In genomic region chr16:46898006-46898405, GRCh38 we compare ENCODE assay signal across 18 cellular contexts. TPM values are rescaled to one million over a fixed set of nuclear protein-coding genes. Genes with fewer than 3 reads are reported as not detected.
DNase-seq lines count a peak whose midpoint lies in the region; ATAC-seq and TF ChIP-seq lines count a peak whose summit lies in the region.
"Had no signal": no experiment of that assay in that cellular context is flagged by ENCODE, and none has a peak within 500 bp of the region (broad histone marks: within the 10 kb centered on the region; RNA-seq: fewer than 3 reads in every experiment).

No MANE protein-coding gene starts in this region.

- no peak overlapping the region for H3K23ac ChIP-seq in H9 (ENCODE audit: insufficient read length, low read depth, low read length)

- H3K27me3 ChIP-seq in H9 (ENCODE audit: insufficient read depth, low read length) (no peaks in the 10 kb centered on the region), esophagus squamous epithelium (no peaks in the 10 kb centered on the region), skeletal muscle tissue (ENCODE audit: control insufficient read depth in 3 of 3, insufficient read depth in 3 of 3, low read length in 3 of 3) (no peaks in the 10 kb centered on the region)

- H3K36me3 Mint-ChIP-seq in CD14-positive monocyte (peaks cover 5 to 25% of the 10 kb centered on the region in 2 donors), H9 (ENCODE audit: insufficient read depth in 1 of 3, low read depth in 3 of 3) (peaks cover 27 to 66% (median 58%) of the 10 kb centered on the region in 3 experiments; a peak in 6 of 7 replicates)
- peaks cover 1 to 8% of the 10 kb centered on the region in 2 donors for H3K36me3 Mint-ChIP-seq in stimulated activated naive B cell treated with anti-CD40 and anti-IgM and Interleukin-4, amounts not matched to agents 10 μg/mL and 1 μg/mL and 100 μg/mL, for 72 hours
- peaks cover 13% of the 10 kb centered on the region for H3K36me3 Mint-ChIP-seq in activated T-cell treated with anti-CD3 and anti-CD28 coated beads, Interleukin-2, amount 50 U/mL, for 24 hours (ENCODE audit: low read depth)

- no peak for TF ChIP-seq POLR2A in esophagus squamous epithelium (IDR thresholded peaks at IDR 0.05)

- H2BK5ac ChIP-seq in H9 (ENCODE audit: insufficient read length, low read length) = no peak overlapping the region

- H3K9ac ChIP-seq in H9 (ENCODE audit: extremely low read depth, insufficient read length, low read length) = no peak overlapping the region
- peak overlapping the region; percentile 51 to 80 (median 60) for H3K9ac ChIP-seq in skeletal muscle tissue (ENCODE audit: low read depth in 1 of 3, low read length in 3 of 3)

- H3K4me3 Mint-ChIP-seq in CD14-positive monocyte (no peak overlapping the region), H9 (no peak overlapping the region)
- no peak overlapping the region for H3K4me3 Mint-ChIP-seq in stimulated activated naive B cell treated with anti-CD40 and anti-IgM and Interleukin-4, amounts not matched to agents 10 μg/mL and 1 μg/mL and 100 μg/mL, for 72 hours
- H3K4me3 Mint-ChIP-seq in activated T-cell treated with anti-CD3 and anti-CD28 coated beads, Interleukin-2, amount 50 U/mL, for 24 hours = no peak overlapping the region
- H3K4me3 Mint-ChIP-seq: CD4-positive, alpha-beta T cell had no signal

- H4K8ac ChIP-seq in H9 (replicated peaks; ENCODE audit: insufficient read length, low read depth, low read length) = no peak overlapping the region

- DNase-seq in CD14-positive monocyte (ENCODE audit: low spot score) (no peak), H9 (no peak), esophagus squamous epithelium (lab: John Stamatoyannopoulos, UW) (no peak), nucleus accumbens (lab: John Stamatoyannopoulos, UW) (no peak)
- DNase-seq in stimulated activated naive B cell treated with anti-CD40 and anti-IgM and Interleukin-4, amounts not matched to agents 10 μg/mL and 1 μg/mL and 100 μg/mL, for 72 hours = no peak
- DNase-seq in activated T-cell treated with anti-CD3 and anti-CD28 coated beads, Interleukin-2, amount 50 U/mL, for 24 hours = no peak
- DNase-seq: ACHN; AML-193; CD4-positive, alpha-beta T cell; DMS79; NCI-H1105 treated with DMSO at 0.1 percent for 48 hours; NCI-H1694 treated with DMSO at 0.1 percent for 48 hours; NCI-H226; NCI-H524 treated with DMSO at 0.1 percent for 48 hours; SHP77 treated with DMSO at 0.1 percent for 48 hours had no signal

- peaks cover 4 to 45% (median 5%) of the 10 kb centered on the region in 3 donors for H3K36me3 ChIP-seq in esophagus squamous epithelium
- H3K36me3 ChIP-seq in skeletal muscle tissue (ENCODE audit: control insufficient read depth in 3 of 3, insufficient read depth in 3 of 3, low read length in 3 of 3) = peaks cover 7 to 15% (median 8%) of the 10 kb centered on the region in 3 donors

- H3K79me1 ChIP-seq in H9 (ENCODE audit: insufficient read depth, low read depth, low read length, poor library complexity, severe bottlenecking) = peaks cover 3% of the 10 kb centered on the region

- ATAC-seq in stimulated activated naive B cell treated with anti-CD40 and anti-IgM and Interleukin-4, amounts not matched to agents 10 μg/mL and 1 μg/mL and 100 μg/mL, for 72 hours (replicated peaks) = no peak

- no peak overlapping the region for H2BK120ac ChIP-seq in H9 (ENCODE audit: low read depth, low read length, poor library complexity, severe bottlenecking)

- no peak for TF ChIP-seq CTCF in CD14-positive monocyte (IDR thresholded peaks at IDR 0.05)
- TF ChIP-seq CTCF in H9 (conservative IDR thresholded peaks at IDR 0.05) = no peak
- no peak for TF ChIP-seq CTCF in esophagus squamous epithelium (IDR thresholded peaks at IDR 0.05)

- no CpG with 5 or more reads among the region's 13 CpGs for WGBS in H9 (ENCODE audit: extremely low coverage, insufficient read length, low lambda C conversion rate)
- WGBS in esophagus squamous epithelium, 2 donors = 83 to 100% methylated on average over 2 to 11 of the region's 13 CpGs

- no peaks in the 10 kb centered on the region; the same call in 1 of the 2 replicates for H3K4me1 ChIP-seq in H9 (ENCODE audit: insufficient read depth, low read length)
- peaks cover 38 to 98% (median 55%) of the 10 kb centered on the region in 3 donors for H3K4me1 ChIP-seq in esophagus squamous epithelium
- H3K4me1 ChIP-seq in skeletal muscle tissue (ENCODE audit: control insufficient read depth in 3 of 3, insufficient read depth in 3 of 3, low read length in 3 of 3) = peaks cover 50 to 58% (median 55%) of the 10 kb centered on the region in 3 donors
- H3K4me1 ChIP-seq: HAP-1 had no signal

- H3K9me3 ChIP-seq in H9 (ENCODE audit: control insufficient read depth, low read depth, low read length) (no peaks in the 10 kb centered on the region), esophagus squamous epithelium (no peaks in the 10 kb centered on the region), skeletal muscle tissue (ENCODE audit: control insufficient read depth in 3 of 3, low read length in 3 of 3) (no peaks in the 10 kb centered on the region)
- H3K9me3 ChIP-seq: HAP-1 had no signal

- no peak overlapping the region for H2AFZ ChIP-seq in H9 (ENCODE audit: low read length)

- H3K4me2 ChIP-seq in H9 (ENCODE audit: insufficient read depth, insufficient read length, low read length) = no peak overlapping the region

- H3K4me1 Mint-ChIP-seq in CD14-positive monocyte (peaks cover 12% of the 10 kb centered on the region), H9 (peaks cover 9 to 13% of the 10 kb centered on the region in 2 experiments)
- no peaks in the 10 kb centered on the region for H3K4me1 Mint-ChIP-seq in stimulated activated naive B cell treated with anti-CD40 and anti-IgM and Interleukin-4, amounts not matched to agents 10 μg/mL and 1 μg/mL and 100 μg/mL, for 72 hours
- no peaks in the 10 kb centered on the region for H3K4me1 Mint-ChIP-seq in activated T-cell treated with anti-CD3 and anti-CD28 coated beads, Interleukin-2, amount 50 U/mL, for 24 hours (ENCODE audit: low read depth)
- H3K4me1 Mint-ChIP-seq: IgD-negative memory B cell had no signal

- H4K5ac ChIP-seq in H9 (ENCODE audit: insufficient read length, low read depth, low read length) = no peak overlapping the region

- H3K4me3 ChIP-seq in esophagus squamous epithelium = no peak overlapping the region
- H3K4me3 ChIP-seq in skeletal muscle tissue (ENCODE audit: low read length in 3 of 3) = peak overlapping the region in 2 of 3 donors; percentile 29 to 42
- H3K4me3 ChIP-seq: HAP-1 had no signal

- H3K27me3 Mint-ChIP-seq in CD14-positive monocyte (ENCODE audit: low read depth in 3 of 3) = peaks cover 0 to 2% (median 2%) of the 10 kb centered on the region in 3 donors
- H3K27me3 Mint-ChIP-seq in H9 (ENCODE audit: low read depth) = no peaks in the 10 kb centered on the region
- H3K27me3 Mint-ChIP-seq in stimulated activated naive B cell treated with anti-CD40 and anti-IgM and Interleukin-4, amounts not matched to agents 10 μg/mL and 1 μg/mL and 100 μg/mL, for 72 hours = no peaks in the 10 kb centered on the region
- H3K27me3 Mint-ChIP-seq in activated T-cell treated with anti-CD3 and anti-CD28 coated beads, Interleukin-2, amount 50 U/mL, for 24 hours = no peaks in the 10 kb centered on the region
- H3K27me3 Mint-ChIP-seq: IgD-negative memory B cell had no signal

- intact Hi-C loops in CD14-positive monocyte (cut with micrococcal nuclease) = no loop called here
- intact Hi-C loops in esophagus squamous epithelium (cut with DNase I) = no loop called here

- no peak overlapping the region for H3K14ac ChIP-seq in H9 (ENCODE audit: insufficient read depth, low read length)

- H2AK5ac ChIP-seq in H9 (ENCODE audit: insufficient read length, low read length) = no peak overlapping the region

- H2BK15ac ChIP-seq in H9 (ENCODE audit: low read depth, low read length) = no peak overlapping the region

- no peak overlapping the region for H2BK12ac ChIP-seq in H9 (ENCODE audit: insufficient read length, low read depth, low read length)

- H3K23me2 ChIP-seq in H9 (ENCODE audit: insufficient read length, low read depth, low read length, poor library complexity, severe bottlenecking) = no peaks in the 10 kb centered on the region

- H3K27ac Mint-ChIP-seq in CD14-positive monocyte (peak overlapping the region in 4 of 7 donors; percentile 26 to 76 (median 51)), H9 (peak overlapping the region in 2 of 3 experiments; percentile 47 to 73; a peak in 2 of 7 replicates)
- no peak overlapping the region for H3K27ac Mint-ChIP-seq in stimulated activated naive B cell treated with anti-CD40 and anti-IgM and Interleukin-4, amounts not matched to agents 10 μg/mL and 1 μg/mL and 100 μg/mL, for 72 hours
- no peak overlapping the region for H3K27ac Mint-ChIP-seq in activated T-cell treated with anti-CD3 and anti-CD28 coated beads, Interleukin-2, amount 50 U/mL, for 24 hours
- H3K27ac Mint-ChIP-seq: CD4-positive, alpha-beta T cell; IgD-negative memory B cell had no signal

- no peak overlapping the region for H3K18ac ChIP-seq in H9 (ENCODE audit: insufficient read length, low read depth, low read length)

- no peak overlapping the region for H3K56ac ChIP-seq in H9 (ENCODE audit: insufficient read length, low read depth, low read length)

- no peak overlapping the region for H3K27ac ChIP-seq in H9 (ENCODE audit: insufficient read length, low read depth, low read length)
- H3K27ac ChIP-seq in esophagus squamous epithelium = peak overlapping the region in 3 of 4 donors; percentile 7 to 79 (median 54)
- peak overlapping the region; percentile 88 for H3K27ac ChIP-seq in skeletal muscle tissue (ENCODE audit: low read depth, low read length)

- H3K79me2 ChIP-seq in H9 (ENCODE audit: insufficient read depth, low read length) = peaks cover 15% of the 10 kb centered on the region; the same call in 1 of the 2 replicates

- H4K91ac ChIP-seq in H9 (ENCODE audit: insufficient read length, low read depth, low read length) = no peak overlapping the region

- H3K9me3 Mint-ChIP-seq in CD14-positive monocyte = peaks cover 0 to 4% (median 0%) of the 10 kb centered on the region in 7 donors
- no peaks in the 10 kb centered on the region for H3K9me3 Mint-ChIP-seq in H9
- H3K9me3 Mint-ChIP-seq in stimulated activated naive B cell treated with anti-CD40 and anti-IgM and Interleukin-4, amounts not matched to agents 10 μg/mL and 1 μg/mL and 100 μg/mL, for 72 hours = no peaks in the 10 kb centered on the region
- H3K9me3 Mint-ChIP-seq in activated T-cell treated with anti-CD3 and anti-CD28 coated beads, Interleukin-2, amount 50 U/mL, for 24 hours = no peaks in the 10 kb centered on the region
- H3K9me3 Mint-ChIP-seq: CD4-positive, alpha-beta T cell; IgD-negative memory B cell had no signal

- no peaks in the 10 kb centered on the region for H4K20me1 ChIP-seq in H9 (ENCODE audit: control insufficient read depth, insufficient read depth, insufficient read length)

- H3T11ph ChIP-seq in H9 (ENCODE audit: low read length) = no peak overlapping the region

- H3K4ac ChIP-seq in H9 (ENCODE audit: low read depth, low read length) = no peak overlapping the region

- no peak overlapping the region for H2BK20ac ChIP-seq in H9 (ENCODE audit: low read depth, low read length, poor library complexity, severe bottlenecking)

RNA-seq across cellular contexts. Expression of gene GPT2, which starts 13.8 kb away (rescaled TPM):
- 1 to 10 TPM in 1 of 2 donors, under 1 TPM in 1; 0.98 to 1.4 TPM for polyA plus RNA-seq in CD14-positive monocyte
- total RNA-seq in H9 (2021) = 68.3 and 68.8 TPM in 2 replicates
- 100 to 1,000 TPM in 1 of 4 donors, 10 to 100 TPM in 3; 43.3 to 113 (median 77.2) TPM for total RNA-seq in esophagus squamous epithelium
- 15.7 TPM for total RNA-seq in skeletal muscle tissue

Comparison
In these comparisons a context has a peak if more than half of its experiments do, and no peak if none do; other contexts are left out.
1. H3K27ac Mint-ChIP-seq: peak in CD14-positive monocyte (4 of 7) and H9 (2 of 3); none in stimulated activated naive B cell treated with anti-CD40 and anti-IgM and Interleukin-4, amounts not matched to agents 10 μg/mL and 1 μg/mL and 100 μg/mL, for 72 hours (single experiment) and activated T-cell treated with anti-CD3 and anti-CD28 coated beads, Interleukin-2, amount 50 U/mL, for 24 hours (single experiment).
2. H3K4me3 ChIP-seq: peak in skeletal muscle tissue (2 of 3); none in esophagus squamous epithelium (0 of 4).